In genomic region chr9:137077758-137078693, GRCh38 we compare ENCODE assay signal across 7 cellular contexts. TPM values are rescaled to one million over a fixed set of nuclear protein-coding genes. Genes with fewer than 3 reads are reported as not detected.
DNase-seq lines count a peak whose midpoint lies in the region; ATAC-seq, FAIRE-seq and TF ChIP-seq lines count a peak whose summit lies in the region.
"Had no signal": no experiment of that assay in that cellular context is flagged by ENCODE, and none has a peak within 500 bp of the region (broad histone marks: within the 10 kb centered on the region; RNA-seq: fewer than 3 reads in every experiment).

No MANE protein-coding gene starts in this region.

- CTCF ChIA-PET in GM12878 (lab: Yijun Ruan, JAX) = no interaction called here

- peak overlapping the region; percentile 11 for H2AFZ ChIP-seq in GM12878 (ENCODE audit: control insufficient read depth, low read depth, low read length)

- SMC1A ChIA-PET in GM12878 (lab: Charles Lee; ENCODE audit: uncharacterized antibody, unreplicated experiment) = interaction anchor here (1.1 to 2.1 kb wide), 2 partner anchors 9 to 10 kb away, joined by 3 to 11 read pairs; partner anchors contain the start of gene MAN1B1

- no peaks in the 10 kb centered on the region for H3K27me3 ChIP-seq in GM12878 (replicated peaks in 1 of 2; ENCODE audit: control insufficient read depth in 2 of 2, insufficient read depth in 2 of 2, low read length in 1 of 2)

- POLR2A ChIA-PET in GM12878 (lab: Charles Lee) = interaction anchor here (0.5 to 1.8 kb wide), 6 partner anchors 8 to 377 kb away, joined by 3 to 11 read pairs (median 5); partner anchors contain the start of genes MAN1B1 and TUBB4B

- H3K27me3 Mint-ChIP-seq in natural killer cell treated with Interleukin-12 subunit alpha and Interleukin-12 subunit beta and Interleukin-15 and Interleukin-18, amount 100 ng/mL, for 72 hours = no peaks in the 10 kb centered on the region

- TF ChIP-seq POLR2A in GM12878 (IDR thresholded peaks at IDR 0.05; ENCODE audit: low read depth, low read length) = no peak

- intact Hi-C loops in GM12878 (cut with micrococcal nuclease; ENCODE audit: unreplicated experiment) = no loop called here

- peak overlapping the region; percentile 77 for H3K4me3 Mint-ChIP-seq in natural killer cell treated with Interleukin-12 subunit alpha and Interleukin-12 subunit beta and Interleukin-15 and Interleukin-18, amount 100 ng/mL, for 72 hours

- 0 out of 2 replicates have a peak overlapping the region, but pooled peaks have one; percentile 22 for H3K27ac ChIP-seq in GM12878 (ENCODE audit: control insufficient read depth, insufficient read depth)

- no peak for TF ChIP-seq RAD21 in GM12878 (IDR thresholded peaks at IDR 0.05; ENCODE audit: insufficient read depth, low read depth, low read length)

- H3K36me3 Mint-ChIP-seq in natural killer cell treated with Interleukin-12 subunit alpha and Interleukin-12 subunit beta and Interleukin-15 and Interleukin-18, amount 100 ng/mL, for 72 hours = no peaks in the 10 kb centered on the region

- no peaks in the 10 kb centered on the region for H3K9me3 Mint-ChIP-seq in natural killer cell treated with Interleukin-12 subunit alpha and Interleukin-12 subunit beta and Interleukin-15 and Interleukin-18, amount 100 ng/mL, for 72 hours

- H4K20me1 ChIP-seq in GM12878 (ENCODE audit: control insufficient read depth, insufficient read depth) = no peaks in the 10 kb centered on the region; the same call in 1 of the 2 replicates

- peaks cover 0 to 5% of the 10 kb centered on the region in 2 experiments; a peak in 3 of 4 replicates for H3K36me3 ChIP-seq in GM12878 (ENCODE audit: control insufficient read depth in 2 of 2, insufficient read depth in 2 of 2, low read length in 1 of 2)

- FAIRE-seq in GM12878 (lab: Jason Lieb, UNC) = no peak

- H3K4me1 ChIP-seq in GM12878 (ENCODE audit: control insufficient read depth, insufficient read depth, low read length) = peaks cover 23% of the 10 kb centered on the region

- peak overlapping the region; percentile 72 for H3K4me2 ChIP-seq in GM12878 (ENCODE audit: control insufficient read depth, insufficient read depth)

- in situ Hi-C loops in GM12878 (cut with MboI) = no loop called here

- TF ChIP-seq EP300 in GM12878 (IDR thresholded peaks at IDR 0.05; ENCODE audit: borderline replicate concordance in 1 of 2, control insufficient read depth in 1 of 2, low read depth in 2 of 2, low read length in 2 of 2) = no peak

- no peak for TF ChIP-seq CTCF in GM12878 (IDR thresholded peaks at IDR 0.05 in 2 of 3, conservative IDR thresholded peaks at IDR 0.05 in 1 of 3; ENCODE audit: control insufficient read depth in 2 of 3, extremely low read depth in 1 of 3, insufficient read depth in 1 of 3, low read depth in 3 of 3, low read length in 3 of 3)

- no peak overlapping the region for H3K27ac Mint-ChIP-seq in natural killer cell treated with Interleukin-12 subunit alpha and Interleukin-12 subunit beta and Interleukin-15 and Interleukin-18, amount 100 ng/mL, for 72 hours

- peak overlapping the region; percentile 66 for H3K4me3 ChIP-seq in GM12878

- peaks cover 5 to 6% of the 10 kb centered on the region in 2 donors for H3K4me1 Mint-ChIP-seq in natural killer cell treated with Interleukin-12 subunit alpha and Interleukin-12 subunit beta and Interleukin-15 and Interleukin-18, amount 100 ng/mL, for 72 hours (ENCODE audit: low read depth in 2 of 2)

- peak; percentile 17 for ATAC-seq in HG03520 (IDR thresholded peaks at IDR 0.05; ENCODE audit: unreplicated experiment)
- peak; percentile 53 for ATAC-seq in GM12878
- peak; percentile 59 to 65 for ATAC-seq in natural killer cell treated with Interleukin-12 subunit alpha and Interleukin-12 subunit beta and Interleukin-15 and Interleukin-18, amount 100 ng/mL, for 72 hours

- BruUV-seq in GM12878 (replicated peaks; lab: Mats Ljungman, UMichigan) = TSS peak; percentile 59

- H3K79me2 ChIP-seq in GM12878 (ENCODE audit: control insufficient read depth, insufficient read depth, low read length) = peaks cover 8% of the 10 kb centered on the region

- RAD21 ChIA-PET in GM12878 (lab: Charles Lee; ENCODE audit: unreplicated experiment) = interaction anchor here (0.6 to 1.6 kb wide), 4 partner anchors 9 to 31 kb away, joined by 3 to 9 read pairs (median 6); partner anchors contain the start of gene MAN1B1

- 33% methylated on average over 43 of the region's 76 CpGs for WGBS in GM12878 (ENCODE audit: insufficient coverage, insufficient replicate concordance, low lambda C conversion rate, missing lambda C conversion rate)

- peak overlapping the region; percentile 68 for H3K9ac ChIP-seq in GM12878 (ENCODE audit: control insufficient read depth, insufficient read depth, low read length)

- H3K9me3 ChIP-seq in GM12878 (replicated peaks; ENCODE audit: control insufficient read depth, insufficient read depth, low read length) = no peaks in the 10 kb centered on the region

- DNase-seq in DMS53 treated with DMSO at 0.1 percent for 48 hours (lab: John Stamatoyannopoulos, UW; ENCODE audit: unreplicated experiment) (peak; percentile 26), GM12878 (ENCODE audit: low read depth, low spot score) (no peak), SHP77 treated with DMSO at 0.1 percent for 48 hours (lab: John Stamatoyannopoulos, UW) (no peak), NCI-H524 treated with DMSO at 0.1 percent for 48 hours (lab: John Stamatoyannopoulos, UW) (no peak)
- peak; percentile 79 for DNase-seq in natural killer cell treated with Interleukin-12 subunit alpha and Interleukin-12 subunit beta and Interleukin-15 and Interleukin-18, amount 100 ng/mL, for 72 hours (ENCODE audit: low spot score)

RNA-seq across cellular contexts. Expression of gene UAP1L1, which starts 0.7 kb away (rescaled TPM):
- total RNA-seq in GM12878 (2013; cell fraction: nucleolus; rRNA removed) = 40.5 and 46.8 TPM in 2 replicates
- total RNA-seq in GM12878 (2014; rRNA removed) = 9.3 and 9.5 TPM in 2 replicates
- total RNA-seq in GM12878 (2014; rRNA removed; fragmentation: Illumina TruSeq; extraction: Trizol) = 4.4 and 4.6 TPM in 2 replicates
- 14.5 and 15.7 TPM in 2 replicates for total RNA-seq in GM12878 (2021)
- polyA plus RNA-seq in GM12878 (2011; ENCODE audit: low read depth) = 8.1 TPM
- 5.3 and 6.2 TPM in 2 replicates for polyA plus RNA-seq in GM12878 (2011; rRNA removed)
- 11.5 and 11.7 TPM in 2 replicates for polyA plus RNA-seq in GM12878 (2011; cell fraction: cytosol; rRNA removed)
- 80.3 and 92.7 TPM in 2 replicates for polyA plus RNA-seq in GM12878 (2011; cell fraction: nucleus; rRNA removed)
- polyA plus RNA-seq in GM12878 (2012) = 18.4 and 25.7 TPM in 2 replicates
- 4.4 and 8.7 TPM in 2 replicates for polyA plus RNA-seq in GM12878 (2014; fragmentation: Illumina TruSeq; extraction: Trizol)
- polyA plus RNA-seq in GM12878 (2014; fragmentation: Nextera tagmentation; extraction: Ambion mirVana) = 1 to 10 TPM in 1 of 2 experiments, under 1 TPM in 1; 0.29 to 1.2 TPM
- polyA plus RNA-seq in GM12878 (2014; rRNA removed) = 12.8 and 13.8 TPM in 2 replicates
- polyA plus RNA-seq in GM12878 (2016; fragmentation: Nextera tagmentation; extraction: Ambion mirVana) = 1 to 10 TPM; 1.5 to 5.4 TPM
- 2.8 and 6.5 TPM in 2 replicates for polyA minus RNA-seq in GM12878 (2011; rRNA and poly(A)+ RNA removed)
- polyA minus RNA-seq in GM12878 (2011; cell fraction: cytosol; rRNA and poly(A)+ RNA removed) = 2.1 and 5.1 TPM in 2 replicates
- 17.6 and 18.0 TPM in 2 replicates for polyA minus RNA-seq in GM12878 (2011; cell fraction: nucleus; rRNA and poly(A)+ RNA removed)
- total RNA-seq in natural killer cell treated with Interleukin-12 subunit alpha and Interleukin-12 subunit beta and Interleukin-15 and Interleukin-18, amount 100 ng/mL, for 72 hours = 10 to 100 TPM; 19.9 to 22.0 TPM

RNA-seq across cellular contexts. Expression of gene SAPCD2, which starts 7.7 kb away (rescaled TPM):
- total RNA-seq in GM12878 (2013; cell fraction: nucleolus; rRNA removed) = 8.6 and 9.4 TPM in 2 replicates
- total RNA-seq in GM12878 (2014; rRNA removed) (29.3 and 35.2 TPM in 2 replicates), GM12878 (2014; rRNA removed; fragmentation: Illumina TruSeq; extraction: Trizol) (8.2 and 10.7 TPM in 2 replicates), GM12878 (2021) (30.0 and 32.5 TPM in 2 replicates)
- 1.1 TPM for polyA plus RNA-seq in GM12878 (2011; ENCODE audit: low read depth)
- polyA plus RNA-seq in GM12878 (2011; rRNA removed) (3.7 and 6.7 TPM in 2 replicates), GM12878 (2014; fragmentation: Illumina TruSeq; extraction: Trizol) (2.4 and 6.2 TPM in 2 replicates), GM12878 (2014; fragmentation: Nextera tagmentation; extraction: Ambion mirVana) (1 to 10 TPM; 1.6 to 2.0 TPM), GM12878 (2014; rRNA removed) (26.6 and 30.9 TPM in 2 replicates), GM12878 (2016; fragmentation: Nextera tagmentation; extraction: Ambion mirVana) (1 to 10 TPM; 3.3 to 7.7 TPM)
- 10.4 and 19.8 TPM in 2 replicates for polyA plus RNA-seq in GM12878 (2011; cell fraction: cytosol; rRNA removed)
- polyA plus RNA-seq in GM12878 (2011; cell fraction: nucleus; rRNA removed) = 21.3 and 25.1 TPM in 2 replicates
- polyA plus RNA-seq in GM12878 (2012) = 4.4 and 5.8 TPM in 2 replicates
- polyA minus RNA-seq in GM12878 (2011; rRNA and poly(A)+ RNA removed) = 4.2 and 10.7 TPM in 2 replicates
- polyA minus RNA-seq in GM12878 (2011; cell fraction: cytosol; rRNA and poly(A)+ RNA removed) = 7.2 and 7.8 TPM in 2 replicates
- 4.6 and 11.4 TPM in 2 replicates for polyA minus RNA-seq in GM12878 (2011; cell fraction: nucleus; rRNA and poly(A)+ RNA removed)
- total RNA-seq in natural killer cell treated with Interleukin-12 subunit alpha and Interleukin-12 subunit beta and Interleukin-15 and Interleukin-18, amount 100 ng/mL, for 72 hours = 10 to 100 TPM in 1 of 2 donors, 1 to 10 TPM in 1; 9.5 to 20.8 TPM

RNA-seq across cellular contexts. Expression of gene MAN1B1, which starts 8.8 kb away (rescaled TPM):
- 99.1 and 110 TPM in 2 replicates for total RNA-seq in GM12878 (2013; cell fraction: nucleolus; rRNA removed)
- total RNA-seq in GM12878 (2014; rRNA removed) = 27.2 and 34.1 TPM in 2 replicates
- total RNA-seq in GM12878 (2014; rRNA removed; fragmentation: Illumina TruSeq; extraction: Trizol) = 16.3 and 21.4 TPM in 2 replicates
- total RNA-seq in GM12878 (2021) = 27.1 and 33.3 TPM in 2 replicates
- 12.4 TPM for polyA plus RNA-seq in GM12878 (2011; ENCODE audit: low read depth)
- 23.7 and 31.2 TPM in 2 replicates for polyA plus RNA-seq in GM12878 (2011; rRNA removed)
- 31.1 and 38.7 TPM in 2 replicates for polyA plus RNA-seq in GM12878 (2011; cell fraction: cytosol; rRNA removed)
- polyA plus RNA-seq in GM12878 (2011; cell fraction: nucleus; rRNA removed) = 144 and 148 TPM in 2 replicates
- 27.2 and 31.7 TPM in 2 replicates for polyA plus RNA-seq in GM12878 (2012)
- polyA plus RNA-seq in GM12878 (2014; fragmentation: Illumina TruSeq; extraction: Trizol) = 14.8 and 23.5 TPM in 2 replicates
- polyA plus RNA-seq in GM12878 (2014; fragmentation: Nextera tagmentation; extraction: Ambion mirVana) = 1 to 10 TPM in 1 of 2 experiments, under 1 TPM in 1; 0.71 to 2.0 TPM
- 23.4 and 28.4 TPM in 2 replicates for polyA plus RNA-seq in GM12878 (2014; rRNA removed)
- 10 to 100 TPM; 21.9 to 22.1 TPM for polyA plus RNA-seq in GM12878 (2016; fragmentation: Nextera tagmentation; extraction: Ambion mirVana)
- 46.7 and 53.3 TPM in 2 replicates for polyA minus RNA-seq in GM12878 (2011; rRNA and poly(A)+ RNA removed)
- 12.2 and 12.3 TPM in 2 replicates for polyA minus RNA-seq in GM12878 (2011; cell fraction: cytosol; rRNA and poly(A)+ RNA removed)
- polyA minus RNA-seq in GM12878 (2011; cell fraction: nucleus; rRNA and poly(A)+ RNA removed) = 43.0 and 58.7 TPM in 2 replicates
- 10 to 100 TPM; 34.1 to 55.8 TPM for total RNA-seq in natural killer cell treated with Interleukin-12 subunit alpha and Interleukin-12 subunit beta and Interleukin-15 and Interleukin-18, amount 100 ng/mL, for 72 hours

RNA-seq across cellular contexts. Expression of gene ENTPD2, which starts 24.2 kb away (rescaled TPM):
- 2.4 and 2.8 TPM in 2 replicates for total RNA-seq in GM12878 (2013; cell fraction: nucleolus; rRNA removed)
- total RNA-seq in GM12878 (2014; rRNA removed) (0.05 and 0.40 TPM in 2 replicates), GM12878 (2014; rRNA removed; fragmentation: Illumina TruSeq; extraction: Trizol) (not detected in 2 replicates), GM12878 (2021) (1.4 and 2.0 TPM in 2 replicates)
- 0.47 TPM for polyA plus RNA-seq in GM12878 (2011; ENCODE audit: low read depth)
- polyA plus RNA-seq in GM12878 (2011; rRNA removed) (0.19 TPM in 1 of 2 replicates, not detected in the other), GM12878 (2014; fragmentation: Illumina TruSeq; extraction: Trizol) (0.18 TPM in 1 of 2 replicates, not detected in the other), GM12878 (2014; fragmentation: Nextera tagmentation; extraction: Ambion mirVana) (under 1 TPM in 1 of 2 experiments, not detected in 1; 0.15 TPM), GM12878 (2014; rRNA removed) (0.91 and 1.2 TPM in 2 replicates), GM12878 (2016; fragmentation: Nextera tagmentation; extraction: Ambion mirVana) (1 to 10 TPM; 1.5 to 1.8 TPM)
- polyA plus RNA-seq in GM12878 (2011; cell fraction: cytosol; rRNA removed) = 0.22 and 0.43 TPM in 2 replicates
- polyA plus RNA-seq in GM12878 (2011; cell fraction: nucleus; rRNA removed) = 2.8 and 3.3 TPM in 2 replicates
- polyA plus RNA-seq in GM12878 (2012) = 1.8 and 4.3 TPM in 2 replicates
- not detected in 2 replicates for polyA minus RNA-seq in GM12878 (2011; rRNA and poly(A)+ RNA removed)
- polyA minus RNA-seq in GM12878 (2011; cell fraction: cytosol; rRNA and poly(A)+ RNA removed) = not detected in 2 replicates
- polyA minus RNA-seq in GM12878 (2011; cell fraction: nucleus; rRNA and poly(A)+ RNA removed) = 0.36 TPM in 1 of 2 replicates, not detected in the other
- total RNA-seq in natural killer cell treated with Interleukin-12 subunit alpha and Interleukin-12 subunit beta and Interleukin-15 and Interleukin-18, amount 100 ng/mL, for 72 hours = not detected
- total RNA-seq: M059J had no signal

RNA-seq across cellular contexts. Expression of gene NPDC1, which starts 32.0 kb away (rescaled TPM):
- 0.49 and 0.92 TPM in 2 replicates for total RNA-seq in GM12878 (2013; cell fraction: nucleolus; rRNA removed)
- 0.11 and 1.2 TPM in 2 replicates for total RNA-seq in GM12878 (2014; rRNA removed)
- total RNA-seq in GM12878 (2014; rRNA removed; fragmentation: Illumina TruSeq; extraction: Trizol) = 0.13 TPM in 1 of 2 replicates, not detected in the other
- total RNA-seq in GM12878 (2021) = 0.64 and 1.5 TPM in 2 replicates
- polyA plus RNA-seq in GM12878 (2011; ENCODE audit: low read depth) = not detected
- polyA plus RNA-seq in GM12878 (2011; rRNA removed) = 0.14 and 0.19 TPM in 2 replicates
- polyA plus RNA-seq in GM12878 (2011; cell fraction: cytosol; rRNA removed) = 0.06 and 0.10 TPM in 2 replicates
- 1.9 TPM in 2 replicates for polyA plus RNA-seq in GM12878 (2011; cell fraction: nucleus; rRNA removed)
- polyA plus RNA-seq in GM12878 (2012) = 0.72 and 1.2 TPM in 2 replicates
- 0.04 TPM in 1 of 2 replicates, not detected in the other for polyA plus RNA-seq in GM12878 (2014; fragmentation: Illumina TruSeq; extraction: Trizol)
- polyA plus RNA-seq in GM12878 (2014; fragmentation: Nextera tagmentation; extraction: Ambion mirVana) = not detected
- 0.42 and 0.58 TPM in 2 replicates for polyA plus RNA-seq in GM12878 (2014; rRNA removed)
- 1 to 10 TPM; 1.1 to 1.7 TPM for polyA plus RNA-seq in GM12878 (2016; fragmentation: Nextera tagmentation; extraction: Ambion mirVana)
- polyA minus RNA-seq in GM12878 (2011; rRNA and poly(A)+ RNA removed) = not detected in 2 replicates
- 1.5 and 2.7 TPM in 2 replicates for polyA minus RNA-seq in GM12878 (2011; cell fraction: cytosol; rRNA and poly(A)+ RNA removed)
- 0.38 TPM in 1 of 2 replicates, not detected in the other for polyA minus RNA-seq in GM12878 (2011; cell fraction: nucleus; rRNA and poly(A)+ RNA removed)
- total RNA-seq in natural killer cell treated with Interleukin-12 subunit alpha and Interleukin-12 subunit beta and Interleukin-15 and Interleukin-18, amount 100 ng/mL, for 72 hours = 10 to 100 TPM; 11.2 to 41.7 TPM

Comparison
In these comparisons a context has a peak if more than half of its experiments do, and no peak if none do; other contexts are left out.
1. DNase-seq: peak in DMS53 treated with DMSO at 0.1 percent for 48 hours (single experiment) and natural killer cell treated with Interleukin-12 subunit alpha and Interleukin-12 subunit beta and Interleukin-15 and Interleukin-18, amount 100 ng/mL, for 72 hours (single experiment); none in GM12878 (single experiment), SHP77 treated with DMSO at 0.1 percent for 48 hours (single experiment) and NCI-H524 treated with DMSO at 0.1 percent for 48 hours (single experiment).
2. Peak in every context shown above with its lines, with median percentiles within 50 percentile points of each other: ATAC-seq.